Comparison of ENCODE assay signal across 1 cellular context in the genomic region with DNA sequence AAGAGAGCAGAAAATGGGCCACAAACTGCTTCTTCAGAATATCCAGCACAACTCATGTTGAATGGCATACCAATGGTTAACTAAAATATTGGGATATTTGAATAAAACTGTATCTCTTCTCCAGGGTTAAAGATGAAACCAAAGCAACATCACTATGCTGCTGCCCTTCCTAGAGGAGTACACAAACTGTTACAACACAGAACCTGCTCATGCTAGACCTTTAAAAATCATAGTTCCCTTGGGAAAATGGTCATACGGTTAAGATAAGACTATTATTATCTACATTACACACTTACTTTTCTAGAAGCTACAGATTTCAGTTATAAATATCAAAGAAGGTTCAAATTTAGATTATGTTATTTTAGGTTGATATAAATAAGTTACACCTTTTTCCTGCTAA.
TF ChIP-seq lines count a peak whose summit lies in the region.

No MANE protein-coding gene starts in this region.

TF ChIP-seq in SK-N-SH, 30 proteins besides CTCF, POLR2A, EP300 and RAD21 (continued from another document):
- TF ChIP-seq IRF3 (IDR thresholded peaks at IDR 0.05; ENCODE audit: low read depth, low read length): no peak
- TF ChIP-seq FOXJ3 (CRISPR knock-in tag; IDR thresholded peaks at IDR 0.05): no peak
- no peak for TF ChIP-seq SIN3A (IDR thresholded peaks at IDR 0.05; ENCODE audit: borderline replicate concordance, low read depth, low read length)
